ENCODE assay signal across 20 cellular contexts in the genomic region with DNA sequence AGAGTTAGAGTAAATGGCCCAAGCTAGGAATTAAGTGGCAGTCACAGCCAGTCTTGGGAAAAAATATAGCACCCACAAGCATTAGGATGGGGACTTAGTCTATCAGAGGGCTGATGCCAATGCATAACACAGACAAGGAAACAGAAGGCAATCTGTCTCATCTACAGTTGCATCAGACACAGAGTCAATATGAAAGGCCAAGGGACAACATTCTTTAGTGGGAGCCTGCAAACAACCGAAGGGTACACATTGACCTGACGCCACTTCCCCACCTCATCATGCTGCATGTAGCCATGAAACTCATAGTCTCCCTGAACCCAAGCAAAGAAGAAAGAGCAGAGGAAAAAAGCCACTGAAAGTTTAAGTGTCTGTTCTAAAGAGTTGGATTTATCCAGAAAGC.
"Had no signal": no experiment of that assay in that cellular context is flagged by ENCODE, and none has a peak within 500 bp of the region (broad histone marks: within the 10 kb centered on the region; RNA-seq: fewer than 3 reads in every experiment).

No MANE protein-coding gene starts in this region.

- H3K4me1 ChIP-seq: lower lobe of right lung, pancreas, prostate gland, spleen, uterus had no signal

- H3K27me3 ChIP-seq: pancreas, sigmoid colon, spleen, tibial nerve, uterus had no signal

- H3K4me3 ChIP-seq: lower lobe of right lung, pancreas, prostate gland, sigmoid colon, spleen, tibial nerve, uterus had no signal

- H3K9me3 ChIP-seq: lower lobe of right lung, pancreas, prostate gland, sigmoid colon, spleen, tibial nerve, uterus had no signal

- ATAC-seq: left ventricle myocardium superior; lower lobe of right lung; naive thymus-derived CD8-positive, alpha-beta T cell; pancreas; right cardiac atrium; stimulated activated effector memory CD8-positive, alpha-beta T cell treated with anti-CD3 and anti-CD28 coated beads, Interleukin-12 subunit alpha, Interleukin-12 subunit beta, amount 100 ng/mL, for 72 hours had no signal

- H3K36me3 ChIP-seq: lower lobe of right lung, pancreas, prostate gland, sigmoid colon, spleen, tibial nerve, uterus had no signal

- DNase-seq: islet precursor cell; left ventricle myocardium superior; lower lobe of right lung; mammary epithelial cell; mesenchymal stem cell; naive thymus-derived CD8-positive, alpha-beta T cell; nucleus accumbens; pancreas; posterior cingulate gyrus; retina; right cardiac atrium; sigmoid colon; small intestine; spleen; stimulated activated CD4-positive, alpha-beta T cell treated with anti-CD3 and anti-CD28 coated beads, Interleukin-4, amount 100 ng/mL, for 24 hours; stimulated activated naive CD4-positive, alpha-beta T cell; uterus had no signal

- H3K27ac ChIP-seq: lower lobe of right lung, pancreas, prostate gland, sigmoid colon, spleen, uterus had no signal
